9 cellular contexts compared by ENCODE assay signal in the genomic region with DNA sequence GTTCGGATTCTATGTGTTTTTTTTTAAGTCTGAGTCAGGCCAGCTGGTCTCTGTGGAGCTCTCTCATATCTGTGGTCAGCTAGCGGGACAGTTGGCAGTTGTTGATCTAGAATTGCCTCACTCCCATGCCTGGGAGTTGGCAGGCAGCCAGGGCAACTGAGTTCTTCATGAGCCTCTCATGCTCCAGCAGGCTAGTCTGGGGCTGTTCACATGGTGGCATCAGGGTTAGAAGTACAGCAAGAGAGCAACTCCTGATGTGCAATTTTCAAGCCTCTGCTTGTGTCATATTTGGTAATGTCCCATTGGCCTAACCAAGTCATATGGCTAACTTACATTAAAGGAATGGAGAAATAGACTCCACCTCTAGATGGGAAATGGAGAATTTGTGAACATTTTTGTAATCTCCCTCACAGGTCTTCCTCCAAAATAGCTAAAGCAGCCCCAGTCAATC. TPM values are rescaled to one million over a fixed set of nuclear protein-coding genes. Genes with fewer than 3 reads are reported as not detected.
DNase-seq lines count a peak whose midpoint lies in the region; ATAC-seq and TF ChIP-seq lines count a peak whose summit lies in the region.
"Had no signal": no experiment of that assay in that cellular context is flagged by ENCODE, and none has a peak within 500 bp of the region (broad histone marks: within the 10 kb centered on the region; RNA-seq: fewer than 3 reads in every experiment).

No MANE protein-coding gene starts in this region.

- no peak for TF ChIP-seq POLR2A in breast epithelium (IDR thresholded peaks at IDR 0.05)

- no TSS peak for BruUV-seq in MCF 10A (replicated peaks; lab: Mats Ljungman, UMichigan)

- H3K4me3 ChIP-seq in breast epithelium = no peak overlapping the region
- H3K4me3 ChIP-seq in CD4-positive, alpha-beta memory T cell (ENCODE audit: low read length in 2 of 2) = no peak overlapping the region

- H3K27me3 ChIP-seq in breast epithelium = no peaks in the 10 kb centered on the region
- H3K27me3 ChIP-seq in CD4-positive, alpha-beta memory T cell (ENCODE audit: insufficient read depth, low read length) = no peaks in the 10 kb centered on the region

- POLR2A ChIA-PET in MCF 10A (lab: Yijun Ruan, JAX) = interaction anchor here (0.6 to 1.1 kb wide), 2 partner anchors 14 to 33 kb away, joined by 3 to 4 read pairs; no protein-coding TSS in a partner anchor
- POLR2A ChIA-PET in CD4-positive, alpha-beta memory T cell (lab: Charles Lee; ENCODE audit: partially characterized antibody) = interaction anchor here (1.5 kb wide), 1 partner anchor 126 kb away, joined by 3 read pairs; no protein-coding TSS in a partner anchor

- H3K9me3 ChIP-seq in breast epithelium = no peaks in the 10 kb centered on the region
- no peaks in the 10 kb centered on the region for H3K9me3 ChIP-seq in CD4-positive, alpha-beta memory T cell (ENCODE audit: control insufficient read depth in 1 of 2, low read length in 2 of 2)

- H3K4me3 Mint-ChIP-seq in MCF 10A (ENCODE audit: unreplicated experiment) = no peak overlapping the region
- H3K4me3 Mint-ChIP-seq in CD4-positive, alpha-beta memory T cell = no peak overlapping the region

- H3K27ac ChIP-seq in breast epithelium = no peak overlapping the region
- H3K27ac ChIP-seq in CD4-positive, alpha-beta memory T cell (ENCODE audit: low read depth, low read length) = no peak overlapping the region

- no peak for ATAC-seq in HG03175 (IDR thresholded peaks at IDR 0.05; ENCODE audit: unreplicated experiment)
- ATAC-seq: Panc1 had no signal

- H3K36me3 ChIP-seq in breast epithelium = no peaks in the 10 kb centered on the region
- no peaks in the 10 kb centered on the region for H3K36me3 ChIP-seq in CD4-positive, alpha-beta memory T cell (ENCODE audit: insufficient read depth, low read length)

- intact Hi-C loops in MCF 10A (cut with micrococcal nuclease) (no loop called here), breast epithelium (cut with DNase I; ENCODE audit: low total_unique reads) (no loop called here)
- intact Hi-C loops in CD4-positive, alpha-beta memory T cell (cut with micrococcal nuclease) = no loop called here

- no peaks in the 10 kb centered on the region for H3K9me3 Mint-ChIP-seq in MCF 10A (ENCODE audit: unreplicated experiment)
- no peaks in the 10 kb centered on the region for H3K9me3 Mint-ChIP-seq in CD4-positive, alpha-beta memory T cell

- DNase-seq in MCF 10A (ENCODE audit: unreplicated experiment) (peak; percentile 96), breast epithelium (ENCODE audit: low spot score in 2 of 2) (no peak), amniotic stem cell (lab: John Stamatoyannopoulos, UW) (peak; percentile 74), kidney tubule cell (ENCODE audit: low spot score) (peak; percentile 90), KG1 (lab: John Stamatoyannopoulos, UW) (no peak)
- no peak for DNase-seq in activated CD4-positive, alpha-beta T cell treated with anti-CD3 and anti-CD28 coated beads for 4 hours
- no peak for DNase-seq in CD4-positive, alpha-beta memory T cell

- H3K27ac Mint-ChIP-seq in MCF 10A (ENCODE audit: low read depth, unreplicated experiment) = peak overlapping the region; percentile 40
- no peak overlapping the region for H3K27ac Mint-ChIP-seq in CD4-positive, alpha-beta memory T cell

- TF ChIP-seq CTCF in MCF 10A (IDR thresholded peaks at IDR 0.05; ENCODE audit: unreplicated experiment) (no peak), breast epithelium (IDR thresholded peaks at IDR 0.05) (no peak)

- H3K4me1 Mint-ChIP-seq in MCF 10A (ENCODE audit: insufficient read depth, unreplicated experiment) = peaks cover 10% of the 10 kb centered on the region
- no peaks in the 10 kb centered on the region for H3K4me1 Mint-ChIP-seq in CD4-positive, alpha-beta memory T cell

- CTCF ChIA-PET in MCF 10A (lab: Yijun Ruan, JAX) = interaction anchor here (0.6 to 5.5 kb wide), 8 partner anchors 12 to 1966 kb away, joined by 3 to 52 read pairs (median 4); partner anchors contain the start of gene CHD6
- CTCF ChIA-PET in CD4-positive, alpha-beta memory T cell (lab: Charles Lee; ENCODE audit: partially characterized antibody) = no interaction called here

- H3K27me3 Mint-ChIP-seq in MCF 10A (ENCODE audit: insufficient read depth, unreplicated experiment) = no peaks in the 10 kb centered on the region
- H3K27me3 Mint-ChIP-seq in CD4-positive, alpha-beta memory T cell = peaks cover 2 to 6% of the 10 kb centered on the region in 2 donors

- H3K36me3 Mint-ChIP-seq in MCF 10A (ENCODE audit: insufficient read depth, unreplicated experiment) = no peaks in the 10 kb centered on the region
- no peaks in the 10 kb centered on the region for H3K36me3 Mint-ChIP-seq in CD4-positive, alpha-beta memory T cell

- H3K4me1 ChIP-seq in breast epithelium = no peaks in the 10 kb centered on the region
- H3K4me1 ChIP-seq in CD4-positive, alpha-beta memory T cell (ENCODE audit: insufficient read depth, low read length) = no peaks in the 10 kb centered on the region

RNA-seq across cellular contexts. Expression of gene IFT52, which starts 6.7 kb away (rescaled TPM):
- 21.8 and 24.2 TPM in 2 replicates for total RNA-seq in MCF 10A (2022)
- 10 to 100 TPM; 20.6 to 34.2 (median 25.3) TPM for total RNA-seq in breast epithelium
- 10 to 100 TPM; 13.3 to 18.2 TPM for total RNA-seq in CD4-positive, alpha-beta memory T cell
- 10 to 100 TPM; 27.4 to 30.6 TPM for polyA plus RNA-seq in CD4-positive, alpha-beta memory T cell

RNA-seq across cellular contexts. Expression of gene SGK2, which starts 25.2 kb away (rescaled TPM):
- total RNA-seq in MCF 10A (2022) (0.33 and 1.1 TPM in 2 replicates), breast epithelium (1 to 10 TPM; 4.1 to 8.2 (median 6.4) TPM)
- total RNA-seq in CD4-positive, alpha-beta memory T cell = 1 to 10 TPM in 1 of 2 experiments, under 1 TPM in 1; 0.70 to 1.6 TPM
- polyA plus RNA-seq in CD4-positive, alpha-beta memory T cell = not detected

Comparison
In these comparisons a context has a peak if more than half of its experiments do, and no peak if none do; other contexts are left out.
1. DNase-seq: peak in MCF 10A (single experiment), amniotic stem cell (single experiment) and kidney tubule cell (single experiment); none in breast epithelium (0 of 2), activated CD4-positive, alpha-beta T cell treated with anti-CD3 and anti-CD28 coated beads for 4 hours (0 of 2), CD4-positive, alpha-beta memory T cell (0 of 5) and KG1 (single experiment).